ENCODE assay signal across 8 cellular contexts in genomic region chr18:28177828-28178635, GRCh38. TPM values are rescaled to one million over a fixed set of nuclear protein-coding genes. Genes with fewer than 3 reads are reported as not detected.
DNase-seq lines count a peak whose midpoint lies in the region; ATAC-seq, FAIRE-seq and TF ChIP-seq lines count a peak whose summit lies in the region.

No MANE protein-coding gene starts in this region.

- CTCF ChIA-PET in activated CD4-positive, alpha-beta memory T cell treated with anti-CD3 and anti-CD28 coated beads, Interleukin-2, amount 10 ng/mL, durations not matched to agents 7 days and 5 days (lab: Charles Lee) = no interaction called here
- CTCF ChIA-PET in activated CD4-positive, alpha-beta memory T cell treated with anti-CD3 and anti-CD28 coated beads for 36 hours (lab: Charles Lee) = no interaction called here

- peaks cover 8% of the 10 kb centered on the region for H3K4me1 Mint-ChIP-seq in activated CD4-positive, alpha-beta memory T cell treated with anti-CD3 and anti-CD28 coated beads, Interleukin-2, amount 10 ng/mL, durations not matched to agents 7 days and 5 days
- H3K4me1 Mint-ChIP-seq in activated CD4-positive, alpha-beta memory T cell treated with anti-CD3 and anti-CD28 coated beads for 36 hours (ENCODE audit: low read depth) = peaks cover 7% of the 10 kb centered on the region
- peaks cover 4% of the 10 kb centered on the region for H3K4me1 Mint-ChIP-seq in activated T-helper 2 cell treated with anti-CD3 and anti-CD28 coated beads, Interferon-gamma antibody, Interleukin-2, Interleukin-4, amounts not matched to agents 10 μg/mL and 5 μg/mL and 100 μg/mL, durations not matched to agents 14 hours and 24 hours and 36 hours (ENCODE audit: low read depth)

- H3K4me1 ChIP-seq in heart left ventricle (peaks cover 0 to 11% (median 0%) of the 10 kb centered on the region in 12 donors), pancreas (no peaks in the 10 kb centered on the region)

- H3K36me3 ChIP-seq in heart left ventricle (no peaks in the 10 kb centered on the region), pancreas (no peaks in the 10 kb centered on the region)

- 1 to 2% (median 2%) methylated on average over 31 to 83 of the region's 83 CpGs for WGBS in heart left ventricle, 4 donors
- WGBS in pancreas, 2 donors = 1 to 2% methylated on average over 53 to 83 of the region's 83 CpGs

- H3K27ac ChIP-seq in heart left ventricle (peak overlapping the region in 11 of 12 donors; percentile 48 to 97 (median 89)), pancreas (no peak overlapping the region)

- no peak for FAIRE-seq in pancreas (lab: Jason Lieb, UNC)

- H3K4me3 ChIP-seq in heart left ventricle (peak overlapping the region; percentile 65 to 91 (median 75)), pancreas (peak overlapping the region in 3 of 4 donors; percentile 32 to 67 (median 45))

- intact Hi-C loops in activated CD4-positive, alpha-beta memory T cell treated with anti-CD3 and anti-CD28 coated beads for 36 hours (cut with micrococcal nuclease) = no loop called here
- intact Hi-C loops in activated T-helper 2 cell treated with anti-CD3 and anti-CD28 coated beads, Interferon-gamma antibody, Interleukin-2, Interleukin-4, amounts not matched to agents 10 μg/mL and 5 μg/mL and 100 μg/mL, durations not matched to agents 14 hours and 24 hours and 36 hours (cut with micrococcal nuclease) = no loop called here
- intact Hi-C loops in heart left ventricle (cut with DNase I) (loop anchor here in 6 of 10 donors (2.0 to 10.0 kb wide), 9 partner anchors 56 to 316 kb away; no protein-coding TSS in a partner anchor), pancreas (cut with DNase I) (no loop called here)

- DNase-seq in activated CD4-positive, alpha-beta memory T cell treated with anti-CD3 and anti-CD28 coated beads, Interleukin-2, amount 10 ng/mL, durations not matched to agents 7 days and 5 days = no peak
- DNase-seq in activated CD4-positive, alpha-beta memory T cell treated with anti-CD3 and anti-CD28 coated beads for 36 hours = no peak
- DNase-seq in NCI-H1694 (lab: John Stamatoyannopoulos, UW) (peak; percentile 12), heart left ventricle (peak; percentile 66 to 77 (median 73)), pancreas (peak in 3 of 6 donors; percentile 20 to 52 (median 22))
- DNase-seq in activated T-helper 2 cell treated with anti-CD3 and anti-CD28 coated beads, Interferon-gamma antibody, Interleukin-2, Interleukin-4, amounts not matched to agents 10 μg/mL and 5 μg/mL and 100 μg/mL, durations not matched to agents 14 hours and 24 hours and 36 hours (ENCODE audit: low spot score) = no peak

- ATAC-seq in heart left ventricle (peak in 3 of 4 donors; percentile 34 to 71 (median 61)), pancreas (peak; percentile 40 to 71 (median 59)), HG03571 (IDR thresholded peaks at IDR 0.05; ENCODE audit: unreplicated experiment) (no peak), GM19035 (IDR thresholded peaks at IDR 0.05; ENCODE audit: unreplicated experiment) (no peak)

- H3K27ac Mint-ChIP-seq in activated CD4-positive, alpha-beta memory T cell treated with anti-CD3 and anti-CD28 coated beads, Interleukin-2, amount 10 ng/mL, durations not matched to agents 7 days and 5 days = no peak overlapping the region
- H3K27ac Mint-ChIP-seq in activated CD4-positive, alpha-beta memory T cell treated with anti-CD3 and anti-CD28 coated beads for 36 hours = no peak overlapping the region
- no peak overlapping the region for H3K27ac Mint-ChIP-seq in activated T-helper 2 cell treated with anti-CD3 and anti-CD28 coated beads, Interferon-gamma antibody, Interleukin-2, Interleukin-4, amounts not matched to agents 10 μg/mL and 5 μg/mL and 100 μg/mL, durations not matched to agents 14 hours and 24 hours and 36 hours

- H3K4me3 Mint-ChIP-seq in activated CD4-positive, alpha-beta memory T cell treated with anti-CD3 and anti-CD28 coated beads, Interleukin-2, amount 10 ng/mL, durations not matched to agents 7 days and 5 days = peak overlapping the region; percentile 24
- no peak overlapping the region for H3K4me3 Mint-ChIP-seq in activated CD4-positive, alpha-beta memory T cell treated with anti-CD3 and anti-CD28 coated beads for 36 hours
- H3K4me3 Mint-ChIP-seq in activated T-helper 2 cell treated with anti-CD3 and anti-CD28 coated beads, Interferon-gamma antibody, Interleukin-2, Interleukin-4, amounts not matched to agents 10 μg/mL and 5 μg/mL and 100 μg/mL, durations not matched to agents 14 hours and 24 hours and 36 hours (ENCODE audit: low read depth) = peak overlapping the region; percentile 55

- no peaks in the 10 kb centered on the region for H3K9me3 ChIP-seq in heart left ventricle
- H3K9me3 ChIP-seq in pancreas = no peaks in the 10 kb centered on the region

- POLR2A ChIA-PET in activated CD4-positive, alpha-beta memory T cell treated with anti-CD3 and anti-CD28 coated beads, Interleukin-2, amount 10 ng/mL, durations not matched to agents 7 days and 5 days (lab: Charles Lee) = interaction anchor here (0.6 kb wide), 1 partner anchor 223 kb away, joined by 3 read pairs; no protein-coding TSS in a partner anchor
- POLR2A ChIA-PET in activated CD4-positive, alpha-beta memory T cell treated with anti-CD3 and anti-CD28 coated beads for 36 hours (lab: Charles Lee) = no interaction called here

- no peaks in the 10 kb centered on the region for H3K9me3 Mint-ChIP-seq in activated CD4-positive, alpha-beta memory T cell treated with anti-CD3 and anti-CD28 coated beads, Interleukin-2, amount 10 ng/mL, durations not matched to agents 7 days and 5 days
- H3K9me3 Mint-ChIP-seq in activated CD4-positive, alpha-beta memory T cell treated with anti-CD3 and anti-CD28 coated beads for 36 hours = peaks cover 2% of the 10 kb centered on the region
- H3K9me3 Mint-ChIP-seq in activated T-helper 2 cell treated with anti-CD3 and anti-CD28 coated beads, Interferon-gamma antibody, Interleukin-2, Interleukin-4, amounts not matched to agents 10 μg/mL and 5 μg/mL and 100 μg/mL, durations not matched to agents 14 hours and 24 hours and 36 hours = no peaks in the 10 kb centered on the region

- peaks cover 10% of the 10 kb centered on the region for H3K36me3 Mint-ChIP-seq in activated CD4-positive, alpha-beta memory T cell treated with anti-CD3 and anti-CD28 coated beads, Interleukin-2, amount 10 ng/mL, durations not matched to agents 7 days and 5 days (ENCODE audit: low read depth)
- peaks cover 4% of the 10 kb centered on the region for H3K36me3 Mint-ChIP-seq in activated CD4-positive, alpha-beta memory T cell treated with anti-CD3 and anti-CD28 coated beads for 36 hours
- H3K36me3 Mint-ChIP-seq in activated T-helper 2 cell treated with anti-CD3 and anti-CD28 coated beads, Interferon-gamma antibody, Interleukin-2, Interleukin-4, amounts not matched to agents 10 μg/mL and 5 μg/mL and 100 μg/mL, durations not matched to agents 14 hours and 24 hours and 36 hours (ENCODE audit: low read depth) = peaks cover 5% of the 10 kb centered on the region

- no peak for TF ChIP-seq POLR2A in heart left ventricle (IDR thresholded peaks at IDR 0.05)

- H3K27me3 Mint-ChIP-seq in activated CD4-positive, alpha-beta memory T cell treated with anti-CD3 and anti-CD28 coated beads, Interleukin-2, amount 10 ng/mL, durations not matched to agents 7 days and 5 days = peaks cover 36% of the 10 kb centered on the region
- H3K27me3 Mint-ChIP-seq in activated CD4-positive, alpha-beta memory T cell treated with anti-CD3 and anti-CD28 coated beads for 36 hours = peaks cover 35% of the 10 kb centered on the region
- peaks cover 42% of the 10 kb centered on the region for H3K27me3 Mint-ChIP-seq in activated T-helper 2 cell treated with anti-CD3 and anti-CD28 coated beads, Interferon-gamma antibody, Interleukin-2, Interleukin-4, amounts not matched to agents 10 μg/mL and 5 μg/mL and 100 μg/mL, durations not matched to agents 14 hours and 24 hours and 36 hours (ENCODE audit: low read depth)

- TF ChIP-seq CTCF in heart left ventricle (IDR thresholded peaks at IDR 0.05) (peak in 3 of 12 donors; percentile 12 to 16 (median 12)), pancreas (IDR thresholded peaks at IDR 0.05) (no peak)

- H3K27me3 ChIP-seq in heart left ventricle = peaks cover 0 to 58% (median 13%) of the 10 kb centered on the region in 9 donors
- H3K27me3 ChIP-seq in pancreas = peaks cover 0 to 45% (median 17%) of the 10 kb centered on the region in 4 donors

RNA-seq across cellular contexts. Expression of gene CDH2, which starts 1.1 kb away (rescaled TPM):
- total RNA-seq in activated CD4-positive, alpha-beta memory T cell treated with anti-CD3 and anti-CD28 coated beads, Interleukin-2, amount 10 ng/mL, durations not matched to agents 7 days and 5 days = not detected
- total RNA-seq in activated CD4-positive, alpha-beta memory T cell treated with anti-CD3 and anti-CD28 coated beads for 36 hours = not detected
- 0.07 TPM in 1 of 2 replicates, not detected in the other for total RNA-seq in activated T-helper 2 cell treated with anti-CD3 and anti-CD28 coated beads, Interferon-gamma antibody, Interleukin-2, Interleukin-4, amounts not matched to agents 10 μg/mL and 5 μg/mL and 100 μg/mL, durations not matched to agents 14 hours and 24 hours and 36 hours
- 100 to 1,000 TPM; 313 to 594 (median 411) TPM for total RNA-seq in heart left ventricle
- polyA plus RNA-seq in heart left ventricle = 100 to 1,000 TPM in 1 of 2 donors, 10 to 100 TPM in 1; 62.5 to 169 TPM
- total RNA-seq in pancreas = 1 to 10 TPM in 3 of 6 donors, under 1 TPM in 3; 0.23 to 2.3 (median 0.93) TPM
- polyA plus RNA-seq in pancreas = 1 to 10 TPM in 1 of 2 donors, under 1 TPM in 1; 0.15 to 2.9 TPM

Comparison
In these comparisons a context has a peak if more than half of its experiments do, and no peak if none do; other contexts are left out.
1. DNase-seq: peak in NCI-H1694 (single experiment) and heart left ventricle (5 of 5); none in activated CD4-positive, alpha-beta memory T cell treated with anti-CD3 and anti-CD28 coated beads, Interleukin-2, amount 10 ng/mL, durations not matched to agents 7 days and 5 days (single experiment), activated CD4-positive, alpha-beta memory T cell treated with anti-CD3 and anti-CD28 coated beads for 36 hours (single experiment) and activated T-helper 2 cell treated with anti-CD3 and anti-CD28 coated beads, Interferon-gamma antibody, Interleukin-2, Interleukin-4, amounts not matched to agents 10 μg/mL and 5 μg/mL and 100 μg/mL, durations not matched to agents 14 hours and 24 hours and 36 hours (single experiment).
2. ATAC-seq: peak in heart left ventricle (3 of 4) and pancreas (4 of 4); none in HG03571 (single experiment) and GM19035 (single experiment).
3. H3K27ac ChIP-seq: peak in heart left ventricle (11 of 12); none in pancreas (0 of 4).
4. RNA of gene CDH2, which starts 1.1 kb away (total RNA-seq): 313 to 594 TPM in heart left ventricle; 0.23 to 2.3 TPM in pancreas, 0.07 TPM in activated T-helper 2 cell treated with anti-CD3 and anti-CD28 coated beads, Interferon-gamma antibody, Interleukin-2, Interleukin-4, amounts not matched to agents 10 μg/mL and 5 μg/mL and 100 μg/mL, durations not matched to agents 14 hours and 24 hours and 36 hours, not detected in activated CD4-positive, alpha-beta memory T cell treated with anti-CD3 and anti-CD28 coated beads, Interleukin-2, amount 10 ng/mL, durations not matched to agents 7 days and 5 days and not detected in activated CD4-positive, alpha-beta memory T cell treated with anti-CD3 and anti-CD28 coated beads for 36 hours; every median in the first group is over 10 times any median in the second.
5. intact Hi-C loops: an anchor here in heart left ventricle (2.0 to 10.0 kb wide); none called in activated CD4-positive, alpha-beta memory T cell treated with anti-CD3 and anti-CD28 coated beads for 36 hours, activated T-helper 2 cell treated with anti-CD3 and anti-CD28 coated beads, Interferon-gamma antibody, Interleukin-2, Interleukin-4, amounts not matched to agents 10 μg/mL and 5 μg/mL and 100 μg/mL, durations not matched to agents 14 hours and 24 hours and 36 hours and pancreas.